In genomic region chr16:78105517-78105916, GRCh38 we compare ENCODE assay signal across 22 cellular contexts. TPM values are rescaled to one million over a fixed set of nuclear protein-coding genes. Genes with fewer than 3 reads are reported as not detected.
DNase-seq lines count a peak whose midpoint lies in the region; ATAC-seq, FAIRE-seq and TF ChIP-seq lines count a peak whose summit lies in the region.
"Had no signal": no experiment of that assay in that cellular context is flagged by ENCODE, and none has a peak within 500 bp of the region (broad histone marks: within the 10 kb centered on the region; RNA-seq: fewer than 3 reads in every experiment).

No MANE protein-coding gene starts in this region.

- ATAC-seq in RWPE2 (ENCODE audit: low read depth), result peak; percentile 88
- ATAC-seq: HCT116, Right ventricle myocardium inferior had no signal

- dilution Hi-C loops in keratinocyte (cut with MboI; ENCODE audit: extremely low pct_ligation_motif_present, low sequenced_read_pairs), result no loop called here

- POLR2A ChIA-PET in HEK293 (lab: Yijun Ruan, JAX), result interaction anchor here (0.7 kb wide), 1 partner anchor 49 kb away, joined by 7 read pairs; no protein-coding TSS in a partner anchor

- no peak overlapping the region for H3K9ac ChIP-seq in keratinocyte (ENCODE audit: control insufficient read depth, extremely low read depth, insufficient read depth, low read length)

- H3K36me3 Mint-ChIP-seq in activated naive CD4-positive, alpha-beta T cell treated with anti-CD3 and anti-CD28 coated beads, Interleukin-2, amount 10 ng/mL, durations not matched to agents 7 days and 5 days, result peaks cover 7% of the 10 kb centered on the region
- peaks cover 31% of the 10 kb centered on the region for H3K36me3 Mint-ChIP-seq in nephron progenitor cell (ENCODE audit: low read depth)

- H2AFZ ChIP-seq in keratinocyte (ENCODE audit: control insufficient read depth, low read length), result no peak overlapping the region
- H2AFZ ChIP-seq in osteoblast (ENCODE audit: low read length), result no peak overlapping the region

- H3K4me2 ChIP-seq in keratinocyte (ENCODE audit: control insufficient read depth, extremely low read depth, insufficient read depth, low read depth, low read length) (peak overlapping the region; percentile 22), osteoblast (ENCODE audit: insufficient read depth, low read length) (no peak overlapping the region)

- H3K27me3 ChIP-seq in RWPE2 (ENCODE audit: insufficient read depth, poor library complexity, severe bottlenecking), result no peaks in the 10 kb centered on the region
- no peaks in the 10 kb centered on the region for H3K27me3 ChIP-seq in keratinocyte (ENCODE audit: control insufficient read depth, extremely low read depth, insufficient read depth, low read length)
- no peaks in the 10 kb centered on the region for H3K27me3 ChIP-seq in osteoblast (ENCODE audit: insufficient read depth, low read length)

- no peak overlapping the region for H3K4me3 Mint-ChIP-seq in activated naive CD4-positive, alpha-beta T cell treated with anti-CD3 and anti-CD28 coated beads, Interleukin-2, amount 10 ng/mL, durations not matched to agents 7 days and 5 days
- H3K4me3 Mint-ChIP-seq in nephron progenitor cell, result no peak overlapping the region
- H3K4me3 Mint-ChIP-seq: CD14-positive monocyte had no signal

- H3K27ac ChIP-seq in HEK293 (ENCODE audit: extremely low read depth, low read depth, low read length) (no peak overlapping the region; the same call in 1 of the 2 replicates), RWPE2 (ENCODE audit: poor library complexity, severe bottlenecking) (peak overlapping the region; percentile 9), keratinocyte (ENCODE audit: control insufficient read depth, insufficient read depth, low read length) (no peak overlapping the region), osteoblast (ENCODE audit: low read depth, low read length) (no peak overlapping the region)
- H3K27ac ChIP-seq: SK-N-MC had no signal

- TF ChIP-seq CTCF in HEK293 (tag by site-specific recombination; IDR thresholded peaks at IDR 0.05) (no peak), RWPE2 (IDR thresholded peaks at IDR 0.05; ENCODE audit: poor library complexity, severe bottlenecking) (no peak), keratinocyte (optimal IDR thresholded peaks at IDR 0.05 in 1 of 3, IDR thresholded peaks at IDR 0.05 in 1 of 3, conservative IDR thresholded peaks at IDR 0.05 in 1 of 3; ENCODE audit: extremely low read depth in 1 of 3, insufficient read depth in 2 of 3, low read length in 3 of 3) (no peak), osteoblast (IDR thresholded peaks at IDR 0.05; ENCODE audit: extremely low read depth, low read depth, low read length) (no peak), nephron progenitor cell (IDR thresholded peaks at IDR 0.05) (no peak)

- no peaks in the 10 kb centered on the region for H3K27me3 Mint-ChIP-seq in activated naive CD4-positive, alpha-beta T cell treated with anti-CD3 and anti-CD28 coated beads, Interleukin-2, amount 10 ng/mL, durations not matched to agents 7 days and 5 days
- H3K27me3 Mint-ChIP-seq in nephron progenitor cell (ENCODE audit: low read depth, poor library complexity), result peaks cover 3% of the 10 kb centered on the region

- DNase-seq in NCI-H1436 (lab: John Stamatoyannopoulos, UW), result peak; percentile 20
- DNase-seq in NCI-H1436 treated with DMSO at 0.1 percent for 48 hours (lab: John Stamatoyannopoulos, UW), result no peak
- DNase-seq in RWPE2 (ENCODE audit: low spot score), result no peak
- no peak for DNase-seq in keratinocyte (ENCODE audit: low read depth, low spot score)
- no peak for DNase-seq in activated naive CD4-positive, alpha-beta T cell treated with anti-CD3 and anti-CD28 coated beads, Interleukin-2, amount 10 ng/mL, durations not matched to agents 7 days and 5 days
- DNase-seq in osteoblast (ENCODE audit: insufficient read length, low spot score, missing footprints), result no peak
- DNase-seq in nephron progenitor cell, result no peak
- DNase-seq: Caco-2; NCI-H187 treated with DMSO at 0.1 percent for 48 hours; NCI-H2171 treated with DMSO at 0.1 percent for 48 hours; NCI-H510A treated with DMSO at 0.1 percent for 48 hours; NK-92 treated with Interleukin-12 subunit alpha and Interleukin-12 subunit beta, amount 100 ng/mL, for 24 hours; OCI-M1 had no signal

- H3K9me3 ChIP-seq in HEK293 (ENCODE audit: control insufficient read depth, insufficient read depth, low read depth, low read length), result no peaks in the 10 kb centered on the region
- no peaks in the 10 kb centered on the region for H3K9me3 ChIP-seq in RWPE2 (ENCODE audit: severe bottlenecking)
- no peaks in the 10 kb centered on the region for H3K9me3 ChIP-seq in keratinocyte (ENCODE audit: control insufficient read depth, low read depth, low read length)
- no peaks in the 10 kb centered on the region for H3K9me3 ChIP-seq in osteoblast (ENCODE audit: low read depth, low read length)
- H3K9me3 ChIP-seq: Caco-2 had no signal

- H3K9me3 Mint-ChIP-seq in activated naive CD4-positive, alpha-beta T cell treated with anti-CD3 and anti-CD28 coated beads, Interleukin-2, amount 10 ng/mL, durations not matched to agents 7 days and 5 days, result no peaks in the 10 kb centered on the region
- H3K9me3 Mint-ChIP-seq in nephron progenitor cell, result no peaks in the 10 kb centered on the region
- H3K9me3 Mint-ChIP-seq: CD14-positive monocyte had no signal

- H3K4me3 ChIP-seq in HEK293 (ENCODE audit: low read depth, low read length) (no peak overlapping the region), RWPE2 (ENCODE audit: severe bottlenecking) (no peak overlapping the region), keratinocyte (ENCODE audit: control insufficient read depth in 2 of 3, extremely low read depth in 1 of 3, insufficient read depth in 2 of 3, low read depth in 1 of 3, low read length in 3 of 3) (no peak overlapping the region), osteoblast (ENCODE audit: insufficient read depth, low read length) (no peak overlapping the region)
- H3K4me3 ChIP-seq: SK-N-MC had no signal

- no peak for FAIRE-seq in keratinocyte (lab: Jason Lieb, UNC)
- FAIRE-seq: A204.1, G401.6, GM12892, GM19239 had no signal

- no peaks in the 10 kb centered on the region for H4K20me1 ChIP-seq in keratinocyte (ENCODE audit: control insufficient read depth, extremely low read depth, insufficient read depth, low read length)
- no peaks in the 10 kb centered on the region for H4K20me1 ChIP-seq in osteoblast (ENCODE audit: insufficient read depth, low read length)

- H3K36me3 ChIP-seq in HEK293 (ENCODE audit: control insufficient read depth in 2 of 2, insufficient read depth in 1 of 2, low read length in 2 of 2), result peaks cover 14 to 19% of the 10 kb centered on the region in 2 experiments; a peak in 2 of 3 replicates
- H3K36me3 ChIP-seq in RWPE2 (ENCODE audit: low read depth), result no peaks in the 10 kb centered on the region
- H3K36me3 ChIP-seq in keratinocyte (ENCODE audit: control insufficient read depth in 2 of 2, extremely low read depth in 1 of 2, insufficient read depth in 2 of 2, low read length in 2 of 2), result no peaks in the 10 kb centered on the region
- no peaks in the 10 kb centered on the region for H3K36me3 ChIP-seq in osteoblast (ENCODE audit: insufficient read depth, low read length)

- no peaks in the 10 kb centered on the region for H3K9me1 ChIP-seq in keratinocyte (ENCODE audit: control insufficient read depth, extremely low read depth, insufficient read depth, low read length)

- peaks cover 13% of the 10 kb centered on the region for H3K4me1 Mint-ChIP-seq in activated naive CD4-positive, alpha-beta T cell treated with anti-CD3 and anti-CD28 coated beads, Interleukin-2, amount 10 ng/mL, durations not matched to agents 7 days and 5 days
- peaks cover 46% of the 10 kb centered on the region for H3K4me1 Mint-ChIP-seq in nephron progenitor cell

- CTCF ChIA-PET in HEK293 (lab: Yijun Ruan, JAX), result no interaction called here
- CTCF ChIA-PET in activated naive CD4-positive, alpha-beta T cell treated with anti-CD3 and anti-CD28 coated beads, Interleukin-2, amount 10 ng/mL, durations not matched to agents 7 days and 5 days (lab: Charles Lee), result no interaction called here

- H3K79me2 ChIP-seq in keratinocyte (ENCODE audit: control insufficient read depth, insufficient read depth, low read length), result peaks cover 2% of the 10 kb centered on the region
- no peaks in the 10 kb centered on the region for H3K79me2 ChIP-seq in osteoblast (ENCODE audit: insufficient read depth, low read length)

- no peak overlapping the region for H3K27ac Mint-ChIP-seq in activated naive CD4-positive, alpha-beta T cell treated with anti-CD3 and anti-CD28 coated beads, Interleukin-2, amount 10 ng/mL, durations not matched to agents 7 days and 5 days
- no peak overlapping the region for H3K27ac Mint-ChIP-seq in nephron progenitor cell
- H3K27ac Mint-ChIP-seq: CD14-positive monocyte had no signal

- no peaks in the 10 kb centered on the region for H3K4me1 ChIP-seq in HEK293 (ENCODE audit: control insufficient read depth, insufficient read depth, low read length)
- peaks cover 11% of the 10 kb centered on the region for H3K4me1 ChIP-seq in RWPE2 (ENCODE audit: insufficient read depth, poor library complexity, severe bottlenecking)
- peaks cover 2% of the 10 kb centered on the region for H3K4me1 ChIP-seq in keratinocyte (ENCODE audit: control insufficient read depth, extremely low read depth, insufficient read depth, low read length)
- H3K4me1 ChIP-seq in osteoblast (ENCODE audit: insufficient read depth, low read length), result no peaks in the 10 kb centered on the region

TF ChIP-seq in HEK293, 187 proteins besides CTCF, POLR2A, EP300 and RAD21 (continues in another document):
- TF ChIP-seq, protein P1, sequence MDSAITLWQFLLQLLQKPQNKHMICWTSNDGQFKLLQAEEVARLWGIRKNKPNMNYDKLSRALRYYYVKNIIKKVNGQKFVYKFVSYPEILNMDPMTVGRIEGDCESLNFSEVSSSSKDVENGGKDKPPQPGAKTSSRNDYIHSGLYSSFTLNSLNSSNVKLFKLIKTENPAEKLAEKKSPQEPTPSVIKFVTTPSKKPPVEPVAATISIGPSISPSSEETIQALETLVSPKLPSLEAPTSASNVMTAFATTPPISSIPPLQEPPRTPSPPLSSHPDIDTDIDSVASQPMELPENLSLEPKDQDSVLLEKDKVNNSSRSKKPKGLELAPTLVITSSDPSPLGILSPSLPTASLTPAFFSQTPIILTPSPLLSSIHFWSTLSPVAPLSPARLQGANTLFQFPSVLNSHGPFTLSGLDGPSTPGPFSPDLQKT (IDR thresholded peaks at IDR 0.05; ENCODE audit: borderline replicate concordance, low read depth, low read length), result no peak

RNA-seq across cellular contexts. Expression of gene WWOX, which starts 6.1 kb away (rescaled TPM):
- 2.9 to 5.8 TPM (median 5.1 TPM) in 3 replicates for polyA plus RNA-seq in keratinocyte
- polyA plus RNA-seq in keratinocyte (2011; ENCODE audit: low read depth), result 10.4 TPM
- 2.3 and 4.2 TPM in 2 replicates for polyA plus RNA-seq in keratinocyte (2011; cell fraction: cytosol; rRNA removed)
- polyA plus RNA-seq in keratinocyte (2011; cell fraction: nucleus; rRNA removed), result 3.7 and 4.8 TPM in 2 replicates
- 3.7 and 7.2 TPM in 2 replicates for polyA plus RNA-seq in keratinocyte (2012; ENCODE audit: low replicate concordance)
- polyA minus RNA-seq in keratinocyte, result 0.79 to 8.6 TPM (median 4.0 TPM) in 3 replicates
- 5.2 TPM for polyA minus RNA-seq in keratinocyte (2011; cell fraction: cytosol; rRNA and poly(A)+ RNA removed)
- 3.7 and 13.0 TPM in 2 replicates for polyA minus RNA-seq in keratinocyte (2011; cell fraction: nucleus; rRNA and poly(A)+ RNA removed)
- 23.3 and 23.9 TPM in 2 replicates for total RNA-seq in osteoblast
